ENCODE assay signal across 8 cellular contexts in the genomic region with DNA sequence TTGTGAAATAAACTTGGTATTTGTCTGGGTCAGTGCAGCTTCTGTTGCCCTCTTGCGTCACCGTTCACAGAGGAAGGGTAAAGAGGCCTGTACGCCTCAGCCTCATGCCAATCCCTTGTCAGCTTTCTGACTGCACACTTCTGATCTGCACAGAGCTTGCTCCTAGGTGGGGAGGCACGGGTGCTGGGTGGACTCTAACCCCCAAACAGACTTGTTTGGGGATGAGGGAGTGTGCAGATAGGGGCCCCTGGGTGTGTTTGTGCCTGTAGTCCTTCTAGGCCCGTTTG. TPM values are rescaled to one million over a fixed set of nuclear protein-coding genes. Genes with fewer than 3 reads are reported as not detected.
A peak's percentile ranks its signal among the peaks of the same experiment; 100 is the strongest.
DNase-seq lines count a peak whose midpoint lies in the region; ATAC-seq and TF ChIP-seq lines count a peak whose summit lies in the region.

No MANE protein-coding gene starts in this region.

- peaks cover 50% of the 10 kb centered on the region for H3K4me1 Mint-ChIP-seq in T-helper 1 cell treated with Interleukin-12 subunit alpha and Interleukin-12 subunit beta and Interleukin-4 antibody, amounts not matched to agents 30 μg/mL and 1 μg/mL, for 36 hours (ENCODE audit: low read depth)

- no peaks in the 10 kb centered on the region for H3K9me3 Mint-ChIP-seq in T-helper 1 cell treated with Interleukin-12 subunit alpha and Interleukin-12 subunit beta and Interleukin-4 antibody, amounts not matched to agents 30 μg/mL and 1 μg/mL, for 36 hours

- peaks cover 19% of the 10 kb centered on the region for H3K36me3 Mint-ChIP-seq in T-helper 1 cell treated with Interleukin-12 subunit alpha and Interleukin-12 subunit beta and Interleukin-4 antibody, amounts not matched to agents 30 μg/mL and 1 μg/mL, for 36 hours (ENCODE audit: low read depth)

- no peak overlapping the region for H2AFZ ChIP-seq in fibroblast of lung (ENCODE audit: low read length)

- peaks cover 17% of the 10 kb centered on the region for H3K36me3 ChIP-seq in fibroblast of lung (ENCODE audit: control insufficient read depth, insufficient read depth, low read length)
- H3K36me3 ChIP-seq in skeletal muscle tissue (ENCODE audit: control insufficient read depth in 3 of 3, insufficient read depth in 3 of 3, low read length in 3 of 3), result peaks cover 20 to 27% (median 27%) of the 10 kb centered on the region in 3 donors

- H3K27ac ChIP-seq in fibroblast of lung (ENCODE audit: insufficient read depth, low read length) (no peak overlapping the region), skeletal muscle tissue (ENCODE audit: low read depth, low read length) (peak overlapping the region; percentile 19)

- no peak for TF ChIP-seq CTCF in fibroblast of lung (conservative IDR thresholded peaks at IDR 0.05 in 1 of 2, IDR thresholded peaks at IDR 0.05 in 1 of 2; ENCODE audit: low read depth in 1 of 2, low read length in 2 of 2)

- peak overlapping the region; percentile 83 for H3K4me2 ChIP-seq in fibroblast of lung (ENCODE audit: extremely low read depth, insufficient read depth, low read length)

- no peak for ATAC-seq in GM18498 (IDR thresholded peaks at IDR 0.05; ENCODE audit: unreplicated experiment)

- H3K27me3 ChIP-seq in fibroblast of lung (ENCODE audit: control insufficient read depth, insufficient read depth, low read length), result no peaks in the 10 kb centered on the region
- no peaks in the 10 kb centered on the region for H3K27me3 ChIP-seq in skeletal muscle tissue (ENCODE audit: control insufficient read depth in 3 of 3, insufficient read depth in 3 of 3, low read length in 3 of 3)

- DNase-seq in T-helper 1 cell, result no peak
- DNase-seq in fibroblast of lung (ENCODE audit: low read depth in 2 of 2), result no peak
- DNase-seq in effector CD8-positive, alpha-beta T cell (lab: John Stamatoyannopoulos, UW), result no peak
- DNase-seq in NCI-H2029 (lab: John Stamatoyannopoulos, UW), result no peak

- peak overlapping the region in 2 of 4 experiments; percentile 58 to 65 for H3K4me3 ChIP-seq in fibroblast of lung (replicated peaks in 1 of 4; ENCODE audit: control extremely low read depth in 1 of 4, insufficient read depth in 1 of 4, low read depth in 3 of 4, low read length in 4 of 4)
- peak overlapping the region in 1 of 3 donors; percentile 71 for H3K4me3 ChIP-seq in skeletal muscle tissue (ENCODE audit: low read length in 3 of 3)

- H3K4me1 ChIP-seq in fibroblast of lung (ENCODE audit: control insufficient read depth, extremely low read depth, insufficient read depth, low read length) (peaks cover 10% of the 10 kb centered on the region), skeletal muscle tissue (ENCODE audit: control insufficient read depth in 3 of 3, insufficient read depth in 3 of 3, low read length in 3 of 3) (peaks cover 51 to 65% (median 56%) of the 10 kb centered on the region in 3 donors)

- H3K9me3 ChIP-seq in fibroblast of lung (ENCODE audit: control insufficient read depth, insufficient read depth, low read depth, low read length), result no peaks in the 10 kb centered on the region
- no peaks in the 10 kb centered on the region for H3K9me3 ChIP-seq in skeletal muscle tissue (ENCODE audit: control insufficient read depth in 3 of 3, low read length in 3 of 3)

- peak; percentile 9; the same call in 1 of the 2 replicates for TF ChIP-seq POLR2A in Raji (IDR thresholded peaks at IDR 0.05; ENCODE audit: insufficient read depth, low read depth, low read length)

- H4K20me1 ChIP-seq in fibroblast of lung (ENCODE audit: control insufficient read depth, extremely low read depth, insufficient read depth, low read length), result no peaks in the 10 kb centered on the region

- peak overlapping the region; percentile 7 for H3K27ac Mint-ChIP-seq in T-helper 1 cell treated with Interleukin-12 subunit alpha and Interleukin-12 subunit beta and Interleukin-4 antibody, amounts not matched to agents 30 μg/mL and 1 μg/mL, for 36 hours

- no peak overlapping the region for H3K9ac ChIP-seq in fibroblast of lung (ENCODE audit: insufficient read depth, low read length)
- peak overlapping the region in 1 of 3 donors; percentile 16 for H3K9ac ChIP-seq in skeletal muscle tissue (ENCODE audit: low read depth in 1 of 3, low read length in 3 of 3)

- peak overlapping the region; percentile 70 for H3K4me3 Mint-ChIP-seq in T-helper 1 cell treated with Interleukin-12 subunit alpha and Interleukin-12 subunit beta and Interleukin-4 antibody, amounts not matched to agents 30 μg/mL and 1 μg/mL, for 36 hours

- peaks cover 54% of the 10 kb centered on the region for H3K79me2 ChIP-seq in fibroblast of lung (ENCODE audit: control insufficient read depth, insufficient read depth, low read length)

- no peaks in the 10 kb centered on the region for H3K27me3 Mint-ChIP-seq in T-helper 1 cell treated with Interleukin-12 subunit alpha and Interleukin-12 subunit beta and Interleukin-4 antibody, amounts not matched to agents 30 μg/mL and 1 μg/mL, for 36 hours (ENCODE audit: low read depth)

RNA-seq across cellular contexts. Expression of gene B4GALT2, which starts 0.8 kb away (rescaled TPM):
- total RNA-seq in fibroblast of lung (46.0 and 55.0 TPM in 2 replicates), skeletal muscle tissue (29.7 TPM)
- 40.6 and 40.7 TPM in 2 replicates for polyA plus RNA-seq in fibroblast of lung
- 81.3 and 83.0 TPM in 2 replicates for polyA plus RNA-seq in fibroblast of lung (2012)
- 130 and 150 TPM in 2 replicates for polyA minus RNA-seq in fibroblast of lung (ENCODE audit: low replicate concordance)

RNA-seq across cellular contexts. Expression of gene ATP6V0B, which starts 3.4 kb away (rescaled TPM):
- total RNA-seq in fibroblast of lung, result 102 and 121 TPM in 2 replicates
- polyA plus RNA-seq in fibroblast of lung, result 83.5 and 89.0 TPM in 2 replicates
- polyA plus RNA-seq in fibroblast of lung (2012), result 57.6 and 91.7 TPM in 2 replicates
- polyA minus RNA-seq in fibroblast of lung (ENCODE audit: low replicate concordance), result 203 and 207 TPM in 2 replicates
- total RNA-seq in skeletal muscle tissue, result 73.1 TPM

RNA-seq across cellular contexts. Expression of gene DPH2, which starts 8.4 kb away (rescaled TPM):
- total RNA-seq in fibroblast of lung, result 9.1 and 12.8 TPM in 2 replicates
- 11.2 and 17.5 TPM in 2 replicates for polyA plus RNA-seq in fibroblast of lung
- 10.7 and 15.7 TPM in 2 replicates for polyA plus RNA-seq in fibroblast of lung (2012)
- 38.1 and 39.7 TPM in 2 replicates for polyA minus RNA-seq in fibroblast of lung (ENCODE audit: low replicate concordance)
- 9.9 TPM for total RNA-seq in skeletal muscle tissue

RNA-seq across cellular contexts. Expression of gene CCDC24, which starts 13.2 kb away (rescaled TPM):
- 1.0 and 3.5 TPM in 2 replicates for total RNA-seq in fibroblast of lung
- polyA plus RNA-seq in fibroblast of lung, result 0.63 and 0.94 TPM in 2 replicates
- polyA plus RNA-seq in fibroblast of lung (2012), result 2.9 and 3.4 TPM in 2 replicates
- polyA minus RNA-seq in fibroblast of lung (ENCODE audit: low replicate concordance), result 2.7 and 2.8 TPM in 2 replicates
- total RNA-seq in skeletal muscle tissue, result under 0.01 TPM

RNA-seq across cellular contexts. Expression of gene IPO13, which starts 31.5 kb away (rescaled TPM):
- total RNA-seq in fibroblast of lung (13.1 and 18.5 TPM in 2 replicates), skeletal muscle tissue (11.0 TPM)
- 12.8 and 19.1 TPM in 2 replicates for polyA plus RNA-seq in fibroblast of lung
- 16.7 and 20.3 TPM in 2 replicates for polyA plus RNA-seq in fibroblast of lung (2012)
- 115 and 130 TPM in 2 replicates for polyA minus RNA-seq in fibroblast of lung (ENCODE audit: low replicate concordance)
